ENCODE assay signal across 34 cellular contexts in genomic region chr10:76029782-76030181, GRCh38.
"Had no signal": no experiment of that assay in that cellular context is flagged by ENCODE, and none has a peak within 500 bp of the region (broad histone marks: within the 10 kb centered on the region; RNA-seq: fewer than 3 reads in every experiment).

No MANE protein-coding gene starts in this region.

- H3K4me3 ChIP-seq: adrenal gland, ascending aorta, body of pancreas, breast epithelium, cardiac muscle cell had no signal

- H3K27me3 ChIP-seq: adrenal gland, ascending aorta, body of pancreas, brain microvascular endothelial cell, breast epithelium, cardiac muscle cell had no signal

- H3K36me3 ChIP-seq: adrenal gland, ascending aorta, brain microvascular endothelial cell, breast epithelium, cardiac muscle cell had no signal

- ATAC-seq: activated naive CD4-positive, alpha-beta T cell treated with anti-CD3 and anti-CD28 coated beads, Interleukin-2, amount 50 U/mL, for 72 hours; activated naive CD8-positive, alpha-beta T cell treated with anti-CD3 and anti-CD28 coated beads, Interleukin-2, amount 50 U/mL, for 24 hours; activated T-cell treated with anti-CD3 and anti-CD28 coated beads, Interleukin-2, amount 50 U/mL, for 4 hours; activated T-cell treated with anti-CD3 and anti-CD28 coated beads, Interleukin-2, amount 50 U/mL, for 72 hours; activated T-helper 17 cell treated with anti-CD3 and anti-CD28 coated beads, Interleukin-2, amount 50 U/mL, for 72 hours; body of pancreas had no signal

- DNase-seq: activated effector memory CD4-positive, alpha-beta T cell treated with anti-CD3 and anti-CD28 coated beads, Interleukin-2, amount 50 U/mL, for 16 hours; activated effector memory CD4-positive, alpha-beta T cell treated with Interleukin-2 at 50 U/mL for 16 hours; activated gamma-delta T cell; activated gamma-delta T cell treated with Interleukin-2 at 50 U/mL for 16 hours; activated naive CD4-positive, alpha-beta T cell; activated naive CD4-positive, alpha-beta T cell treated with anti-CD3 and anti-CD28 coated beads for 36 hours; activated naive CD4-positive, alpha-beta T cell treated with anti-CD3 and anti-CD28 coated beads, Interleukin-2, amount 10 ng/mL, durations not matched to agents 7 days and 5 days; activated naive CD4-positive, alpha-beta T cell treated with anti-CD3 and anti-CD28 coated beads, Interleukin-2, amount 50 U/mL, for 16 hours; activated naive CD4-positive, alpha-beta T cell treated with Interleukin-2 at 50 U/mL for 16 hours; activated naive CD8-positive, alpha-beta T cell treated with anti-CD3 and anti-CD28 coated beads for 36 hours; activated naive CD8-positive, alpha-beta T cell treated with anti-CD3 and anti-CD28 coated beads, Interleukin-2, amount 10 ng/mL, durations not matched to agents 7 days and 5 days; activated naive CD8-positive, alpha-beta T cell treated with anti-CD3 and anti-CD28 coated beads, Interleukin-2, amount 50 U/mL, for 24 hours; activated T-cell treated with anti-CD3 and anti-CD28 coated beads, Interleukin-2, amount 50 U/mL, for 1 hour; activated T-cell treated with anti-CD3 and anti-CD28 coated beads, Interleukin-2, amount 50 U/mL, for 24 hours; activated T-cell treated with anti-CD3 and anti-CD28 coated beads, Interleukin-2, amount 50 U/mL, for 4 hours; activated T-cell treated with anti-CD3 and anti-CD28 coated beads, Interleukin-2, amount 50 U/mL, for 48 hours; activated T-cell treated with anti-CD3 and anti-CD28 coated beads, Interleukin-2, amount 50 U/mL, for 72 hours; adrenal gland; amniotic stem cell; amygdala; anterior cingulate cortex; aorta; body of pancreas; brain microvascular endothelial cell; caudate nucleus; central memory CD4-positive, alpha-beta T cell; cerebellar nuclear complex had no signal

- H3K9me3 ChIP-seq: adrenal gland, ascending aorta, body of pancreas, breast epithelium had no signal

- FAIRE-seq: astrocyte, bronchial epithelial cell had no signal

- H3K27ac ChIP-seq: adrenal gland, ascending aorta, body of pancreas, brain microvascular endothelial cell, breast epithelium, cardiac muscle cell had no signal

- H3K4me1 ChIP-seq: adrenal gland had no signal
